1 cellular context compared by ENCODE assay signal in the genomic region with DNA sequence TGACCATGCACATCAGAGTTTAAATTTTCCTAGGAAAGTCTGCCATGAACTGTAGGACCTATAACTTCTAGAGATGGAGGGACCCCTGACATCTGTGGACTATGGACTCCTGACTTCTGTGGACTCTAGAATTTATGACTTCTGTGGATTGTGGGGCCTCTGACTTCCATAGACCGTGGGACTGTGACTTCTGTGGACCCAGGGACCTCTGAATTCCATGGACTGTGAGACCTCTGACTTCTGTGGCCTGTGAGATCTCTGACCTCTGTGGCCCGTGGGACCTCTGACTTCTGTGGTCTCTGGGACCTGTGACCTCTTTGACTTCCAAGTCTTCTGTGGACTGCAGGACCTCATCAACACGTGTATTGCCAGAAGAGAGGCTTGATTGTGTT.
TF ChIP-seq lines count a peak whose summit lies in the region.

No MANE protein-coding gene starts in this region.

TF ChIP-seq in A549, 52 proteins besides CTCF, POLR2A, EP300 and RAD21 (continued from another document):
- TF ChIP-seq, protein P1, sequence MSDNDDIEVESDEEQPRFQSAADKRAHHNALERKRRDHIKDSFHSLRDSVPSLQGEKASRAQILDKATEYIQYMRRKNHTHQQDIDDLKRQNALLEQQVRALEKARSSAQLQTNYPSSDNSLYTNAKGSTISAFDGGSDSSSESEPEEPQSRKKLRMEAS (IDR thresholded peaks at IDR 0.05) = no peak
- TF ChIP-seq RCOR1 (IDR thresholded peaks at IDR 0.05; ENCODE audit: low read depth, low read length) = no peak
- TF ChIP-seq FOXS1 (CRISPR knock-in tag; IDR thresholded peaks at IDR 0.05) = no peak
- no peak for TF ChIP-seq KDM5A (IDR thresholded peaks at IDR 0.05)
- TF ChIP-seq SMC3 (IDR thresholded peaks at IDR 0.05) = no peak
